8 cellular contexts compared by ENCODE assay signal in genomic region chr9:15510789-15511575, GRCh38. TPM values are rescaled to one million over a fixed set of nuclear protein-coding genes. Genes with fewer than 3 reads are reported as not detected.
DNase-seq lines count a peak whose midpoint lies in the region; ATAC-seq and TF ChIP-seq lines count a peak whose summit lies in the region.

Gene PSIP1 (minus strand): TSS chr9:15510970. CDS start chr9:15510188, 782 bp downstream.

- H3K9me3 Mint-ChIP-seq in activated naive CD4-positive, alpha-beta T cell treated with anti-CD3 and anti-CD28 coated beads, Interleukin-2, amount 50 U/mL, for 24 hours: no peaks in the 10 kb centered on the region

- H3K36me3 Mint-ChIP-seq in activated naive CD4-positive, alpha-beta T cell treated with anti-CD3 and anti-CD28 coated beads, Interleukin-2, amount 50 U/mL, for 24 hours: peaks cover 7% of the 10 kb centered on the region

- peaks cover 12% of the 10 kb centered on the region for H3F3A ChIP-seq in SK-N-SH (replicated peaks; ENCODE audit: insufficient read depth)

- no peak for TF ChIP-seq CTCF in SK-N-SH (IDR thresholded peaks at IDR 0.05)
- no peak for TF ChIP-seq CTCF in osteoblast (IDR thresholded peaks at IDR 0.05; ENCODE audit: extremely low read depth, low read depth, low read length)
- peak in 2 of 3 experiments; percentile 20 to 47 for TF ChIP-seq CTCF in testis (IDR thresholded peaks at IDR 0.05)

- H3K4me3 ChIP-seq in GM08714 (ENCODE audit: low read length): peak within 1 kb of the TSS; percentile 100
- H3K4me3 ChIP-seq in SK-N-SH (ENCODE audit: low read depth in 2 of 2, low read length in 1 of 2): peak within 1 kb of the TSS; percentile 78 to 91
- H3K4me3 ChIP-seq in osteoblast (ENCODE audit: insufficient read depth, low read length): peak within 1 kb of the TSS; percentile 91
- H3K4me3 ChIP-seq in testis: peak within 1 kb of the TSS; percentile 96 to 98

- H3K27me3 ChIP-seq in SK-N-SH (ENCODE audit: insufficient read depth): no peaks in the 10 kb centered on the region
- H3K27me3 ChIP-seq in osteoblast (ENCODE audit: insufficient read depth, low read length): no peaks in the 10 kb centered on the region
- H3K27me3 ChIP-seq in testis: no peaks in the 10 kb centered on the region

- no peaks in the 10 kb centered on the region for H3K9me2 ChIP-seq in SK-N-SH

- POLR2A ChIA-PET in SK-N-SH (lab: Yijun Ruan, JAX): interaction anchor here (0.6 to 4.1 kb wide), 9 partner anchors 23 to 95 kb away, joined by 3 to 45 read pairs (median 3); partner anchors contain the start of gene CCDC171

- TF ChIP-seq EP300 in SK-N-SH (IDR thresholded peaks at IDR 0.05; ENCODE audit: borderline replicate concordance in 1 of 2, low read depth in 1 of 2, low read length in 1 of 2): peak; percentile 44 to 64; a peak in 3 of 4 replicates

- H3K9me3 ChIP-seq in SK-N-SH (no peaks in the 10 kb centered on the region), osteoblast (ENCODE audit: low read depth, low read length) (no peaks in the 10 kb centered on the region), testis (no peaks in the 10 kb centered on the region)

- H3K36me3 ChIP-seq in SK-N-SH (replicated peaks in 1 of 2; ENCODE audit: control insufficient read depth in 1 of 2, insufficient read depth in 2 of 2, low read length in 1 of 2): peaks cover 21 to 28% of the 10 kb centered on the region in 2 experiments
- H3K36me3 ChIP-seq in osteoblast (ENCODE audit: insufficient read depth, low read length): peaks cover 8% of the 10 kb centered on the region
- peaks cover 4% of the 10 kb centered on the region for H3K36me3 ChIP-seq in testis (ENCODE audit: low read depth, missing control alignments)

- no peaks in the 10 kb centered on the region for H3K27me3 Mint-ChIP-seq in activated naive CD4-positive, alpha-beta T cell treated with anti-CD3 and anti-CD28 coated beads, Interleukin-2, amount 50 U/mL, for 24 hours

- peak within 1 kb of the TSS; percentile 93 for H2AFZ ChIP-seq in SK-N-SH (ENCODE audit: low read depth)
- H2AFZ ChIP-seq in osteoblast (ENCODE audit: low read length): peak within 1 kb of the TSS; percentile 89

- H3K4me1 Mint-ChIP-seq in activated naive CD4-positive, alpha-beta T cell treated with anti-CD3 and anti-CD28 coated beads, Interleukin-2, amount 50 U/mL, for 24 hours: peaks cover 65% of the 10 kb centered on the region

- DNase-seq in NCI-H1048 (lab: John Stamatoyannopoulos, UW): peak; percentile 64
- peak; percentile 90 for DNase-seq in SK-N-SH
- peak; percentile 81 for DNase-seq in glomerular visceral epithelial cell (ENCODE audit: extremely low spot score)
- peak; percentile 96 for DNase-seq in osteoblast (ENCODE audit: insufficient read length, low spot score, missing footprints)
- DNase-seq in testis: peak; percentile 81

- H3K4me3 Mint-ChIP-seq in activated naive CD4-positive, alpha-beta T cell treated with anti-CD3 and anti-CD28 coated beads, Interleukin-2, amount 50 U/mL, for 24 hours: peak within 1 kb of the TSS; percentile 98

- H3K4me2 ChIP-seq in SK-N-SH (peak within 1 kb of the TSS; percentile 78), osteoblast (ENCODE audit: insufficient read depth, low read length) (peak within 1 kb of the TSS; percentile 88)

- no peak for TF ChIP-seq RAD21 in SK-N-SH (IDR thresholded peaks at IDR 0.05; ENCODE audit: low read length)

- 6% methylated on average over 31 of the region's 72 CpGs for WGBS in SK-N-SH (ENCODE audit: low lambda C conversion rate)
- 0% methylated on average over 52 to 61 of the region's 72 CpGs for WGBS in testis, 2 donors

- peak; percentile 75 for ATAC-seq in HG02588 (IDR thresholded peaks at IDR 0.05; ENCODE audit: unreplicated experiment)

- peaks cover 47% of the 10 kb centered on the region for H3K79me2 ChIP-seq in SK-N-SH (ENCODE audit: insufficient read depth)
- peaks cover 29% of the 10 kb centered on the region for H3K79me2 ChIP-seq in osteoblast (ENCODE audit: insufficient read depth, low read length)

- H3K27ac ChIP-seq in SK-N-SH (ENCODE audit: low read depth in 2 of 2, low read length in 1 of 2): peak within 1 kb of the TSS; percentile 89 to 98
- H3K27ac ChIP-seq in osteoblast (ENCODE audit: low read depth, low read length): peak within 1 kb of the TSS; percentile 94
- peak within 1 kb of the TSS; percentile 94 for H3K27ac ChIP-seq in testis

- peak within 1 kb of the TSS; percentile 96 for H3K9ac ChIP-seq in SK-N-SH

- H4K20me1 ChIP-seq in SK-N-SH (ENCODE audit: insufficient read depth): peaks cover 11% of the 10 kb centered on the region; the same call in 1 of the 2 replicates
- no peaks in the 10 kb centered on the region for H4K20me1 ChIP-seq in osteoblast (ENCODE audit: insufficient read depth, low read length)

- intact Hi-C loops in testis (cut with DNase I; ENCODE audit: low total_unique reads): no loop called here

- H3K27ac Mint-ChIP-seq in activated naive CD4-positive, alpha-beta T cell treated with anti-CD3 and anti-CD28 coated beads, Interleukin-2, amount 50 U/mL, for 24 hours: peak within 1 kb of the TSS; percentile 100

- TF ChIP-seq POLR2A in testis (IDR thresholded peaks at IDR 0.05): peak; percentile 37

- H3K4me1 ChIP-seq in SK-N-SH (ENCODE audit: control insufficient read depth in 1 of 2, insufficient read depth in 2 of 2, low read depth in 1 of 2, low read length in 1 of 2): peaks cover 8 to 11% of the 10 kb centered on the region in 2 experiments; a peak in 2 of 4 replicates
- H3K4me1 ChIP-seq in osteoblast (ENCODE audit: insufficient read depth, low read length): peaks cover 8% of the 10 kb centered on the region
- H3K4me1 ChIP-seq in testis: peaks cover 22% of the 10 kb centered on the region

- CTCF ChIA-PET in SK-N-SH (lab: Yijun Ruan, JAX): interaction anchor here (1.0 to 2.1 kb wide), 2 partner anchors 35 to 42 kb away, joined by 4 to 5 read pairs; partner anchors contain the start of gene CCDC171

TF ChIP-seq in SK-N-SH, 30 proteins besides CTCF, POLR2A, EP300 and RAD21 (continues in another document):
- TF ChIP-seq RCOR1 (IDR thresholded peaks at IDR 0.05; ENCODE audit: low read length): no peak
- peak; percentile 4 for TF ChIP-seq CHD2 (IDR thresholded peaks at IDR 0.05; ENCODE audit: low read length, partially characterized antibody)
- peak; percentile 68 for TF ChIP-seq POLR2AphosphoS5 (IDR thresholded peaks at IDR 0.05; ENCODE audit: low read depth, low read length)
- peak; percentile 45; the same call in 1 of the 2 replicates for TF ChIP-seq JUND (IDR thresholded peaks at IDR 0.05)
- TF ChIP-seq FOXJ3 (CRISPR knock-in tag; IDR thresholded peaks at IDR 0.05): peak; percentile 37; the same call in 1 of the 2 replicates
- no peak for TF ChIP-seq USF1 (IDR thresholded peaks at IDR 0.05; ENCODE audit: borderline replicate concordance, low read depth)
- no peak for TF ChIP-seq SMC3 (IDR thresholded peaks at IDR 0.05; ENCODE audit: low read depth, low read length)
- TF ChIP-seq USF2 (IDR thresholded peaks at IDR 0.05; ENCODE audit: borderline replicate concordance, low read depth, low read length): no peak
- 0 out of 2 replicates have a peak, but pooled peaks have one; percentile 2 for TF ChIP-seq IRF3 (IDR thresholded peaks at IDR 0.05; ENCODE audit: low read depth, low read length)
- TF ChIP-seq PBX3 (IDR thresholded peaks at IDR 0.05): peak; percentile 46; the same call in 1 of the 2 replicates

RNA-seq across cellular contexts. Expression of gene PSIP1, which starts in this region (rescaled TPM):
- 19.9 and 21.0 TPM in 2 replicates for polyA plus RNA-seq in SK-N-SH (2012; rRNA removed)
- 31.1 and 50.5 TPM in 2 replicates for polyA plus RNA-seq in SK-N-SH (2012; cell fraction: cytosol; rRNA removed)
- polyA plus RNA-seq in SK-N-SH (2012; cell fraction: nucleus; rRNA removed): 11.0 and 18.8 TPM in 2 replicates
- total RNA-seq in osteoblast: 40.1 and 45.2 TPM in 2 replicates
- 10 to 100 TPM; 93.4 to 98.2 TPM for total RNA-seq in testis
- polyA plus RNA-seq in testis (ENCODE audit: insufficient read depth, low read depth, low replicate concordance): 57.3 TPM

Comparison
In these comparisons a context has a peak if more than half of its experiments do, and no peak if none do; other contexts are left out.
1. Peak in every context shown above with its lines: DNase-seq, ATAC-seq, H3K4me3 ChIP-seq and H3K27ac ChIP-seq.
2. CTCF ChIP-seq: peak in testis (2 of 3); none in SK-N-SH (single experiment) and osteoblast (single experiment).